Comparison of ENCODE assay signal across 12 cellular contexts in genomic region chr3:108073712-108074431, GRCh38. TPM values are rescaled to one million over a fixed set of nuclear protein-coding genes. Genes with fewer than 3 reads are reported as not detected.
DNase-seq lines count a peak whose midpoint lies in the region; ATAC-seq and TF ChIP-seq lines count a peak whose summit lies in the region.
"Had no signal": no experiment of that assay in that cellular context is flagged by ENCODE, and none has a peak within 500 bp of the region (broad histone marks: within the 10 kb centered on the region; RNA-seq: fewer than 3 reads in every experiment).

No MANE protein-coding gene starts in this region.

- TF ChIP-seq CTCF in AG10803 (conservative IDR thresholded peaks at IDR 0.05; ENCODE audit: low read length) (no peak), foreskin keratinocyte (conservative IDR thresholded peaks at IDR 0.05) (no peak), hepatocyte (IDR thresholded peaks at IDR 0.05; ENCODE audit: poor library complexity) (no peak)

- H2AFZ ChIP-seq in hepatocyte, result no peak overlapping the region

- DNase-seq in AG10803 (ENCODE audit: low read depth), result peak; percentile 14
- no peak for DNase-seq in CD4-positive, alpha-beta memory T cell
- no peak for DNase-seq in T-helper 17 cell
- DNase-seq in foreskin keratinocyte, result peak in 1 of 2 donors; percentile 85
- DNase-seq in hepatocyte (ENCODE audit: low spot score), result no peak
- no peak for DNase-seq in A172 (ENCODE audit: low spot score)
- DNase-seq: amniotic stem cell, C1 segment of cervical spinal cord, mesendoderm, NCI-H69, right cardiac atrium had no signal

- H3K9me3 Mint-ChIP-seq in CD4-positive, alpha-beta memory T cell, result peaks cover 0 to 3% (median 0%) of the 10 kb centered on the region in 8 donors

- CTCF ChIA-PET in CD4-positive, alpha-beta memory T cell (lab: Charles Lee; ENCODE audit: partially characterized antibody), result interaction anchor here (0.9 to 2.7 kb wide), 2 partner anchors 14 to 21 kb away, joined by 3 to 7 read pairs; no protein-coding TSS in a partner anchor

- WGBS in hepatocyte (ENCODE audit: low lambda C conversion rate, missing lambda C conversion rate), result 92% methylated on average over 5 of the region's 5 CpGs

- H3K9me2 ChIP-seq in hepatocyte (replicated peaks; ENCODE audit: insufficient read depth), result no peaks in the 10 kb centered on the region

- H3K27ac Mint-ChIP-seq in CD4-positive, alpha-beta memory T cell, result peak overlapping the region; percentile 28 to 83 (median 67)
- H3K27ac Mint-ChIP-seq in T-helper 17 cell, result peak overlapping the region; percentile 79

- peaks cover 64 to 93% (median 69%) of the 10 kb centered on the region in 4 donors for H3K4me1 Mint-ChIP-seq in CD4-positive, alpha-beta memory T cell
- peaks cover 64% of the 10 kb centered on the region for H3K4me1 Mint-ChIP-seq in T-helper 17 cell

- H4K20me1 ChIP-seq in hepatocyte (ENCODE audit: insufficient read depth, poor library complexity, severe bottlenecking), result no peaks in the 10 kb centered on the region

- intact Hi-C loops in CD4-positive, alpha-beta memory T cell (cut with micrococcal nuclease), result no loop called here

- H3K36me3 ChIP-seq in CD4-positive, alpha-beta memory T cell (ENCODE audit: insufficient read depth, low read length), result peaks cover 16% of the 10 kb centered on the region
- no peaks in the 10 kb centered on the region for H3K36me3 ChIP-seq in hepatocyte (replicated peaks; ENCODE audit: insufficient read depth, low read depth)

- H3K4me2 ChIP-seq in hepatocyte, result no peak overlapping the region

- peaks cover 91% of the 10 kb centered on the region for H3K4me1 ChIP-seq in CD4-positive, alpha-beta memory T cell (ENCODE audit: insufficient read depth, low read length)
- peaks cover 24% of the 10 kb centered on the region for H3K4me1 ChIP-seq in foreskin keratinocyte
- no peaks in the 10 kb centered on the region for H3K4me1 ChIP-seq in hepatocyte (ENCODE audit: insufficient read depth)

- no peak overlapping the region for H3K27ac ChIP-seq in CD4-positive, alpha-beta memory T cell (ENCODE audit: low read depth, low read length)
- peak overlapping the region; percentile 88 for H3K27ac ChIP-seq in foreskin keratinocyte
- H3K27ac ChIP-seq in hepatocyte, result no peak overlapping the region

- H3K79me2 ChIP-seq in hepatocyte, result no peaks in the 10 kb centered on the region

- POLR2A ChIA-PET in CD4-positive, alpha-beta memory T cell (lab: Charles Lee; ENCODE audit: partially characterized antibody), result interaction anchor here (0.7 to 2.4 kb wide), 5 partner anchors 14 to 149 kb away, joined by 3 to 13 read pairs (median 4); partner anchors contain the start of gene IFT57

- H3K9me3 ChIP-seq in CD4-positive, alpha-beta memory T cell (ENCODE audit: control insufficient read depth in 1 of 2, low read length in 2 of 2), result no peaks in the 10 kb centered on the region
- H3K9me3 ChIP-seq in T-helper 17 cell (ENCODE audit: control insufficient read depth, low read length, poor library complexity, severe bottlenecking), result no peaks in the 10 kb centered on the region
- no peaks in the 10 kb centered on the region for H3K9me3 ChIP-seq in hepatocyte (ENCODE audit: low read depth)

- H3K4me3 ChIP-seq in AG10803 (ENCODE audit: low read length), result no peak overlapping the region
- no peak overlapping the region for H3K4me3 ChIP-seq in CD4-positive, alpha-beta memory T cell (ENCODE audit: low read length in 2 of 2)
- no peak overlapping the region for H3K4me3 ChIP-seq in hepatocyte

- H3K27me3 ChIP-seq in CD4-positive, alpha-beta memory T cell (ENCODE audit: insufficient read depth, low read length), result no peaks in the 10 kb centered on the region
- H3K27me3 ChIP-seq in foreskin keratinocyte (no peaks in the 10 kb centered on the region), hepatocyte (no peaks in the 10 kb centered on the region)

- H3K4me3 Mint-ChIP-seq in CD4-positive, alpha-beta memory T cell, result peak overlapping the region in 5 of 8 donors; percentile 19 to 60 (median 29)
- peak overlapping the region; percentile 76 for H3K4me3 Mint-ChIP-seq in T-helper 17 cell

- no peak for ATAC-seq in T-helper 17 cell
- ATAC-seq in foreskin keratinocyte, result peak; percentile 95
- ATAC-seq in GM18519 (IDR thresholded peaks at IDR 0.05; ENCODE audit: low FRiP score, unreplicated experiment), result no peak
- ATAC-seq: right cardiac atrium had no signal

- H3K27me3 Mint-ChIP-seq in CD4-positive, alpha-beta memory T cell, result no peaks in the 10 kb centered on the region
- no peaks in the 10 kb centered on the region for H3K27me3 Mint-ChIP-seq in T-helper 17 cell

- peaks cover 44 to 75% of the 10 kb centered on the region in 2 donors for H3K36me3 Mint-ChIP-seq in CD4-positive, alpha-beta memory T cell
- peaks cover 15% of the 10 kb centered on the region for H3K36me3 Mint-ChIP-seq in T-helper 17 cell (ENCODE audit: low read depth)

RNA-seq across cellular contexts. Expression of gene CD47, which starts 17.0 kb away (rescaled TPM):
- total RNA-seq in CD4-positive, alpha-beta memory T cell, result 100 to 1,000 TPM; 224 to 226 TPM
- polyA plus RNA-seq in CD4-positive, alpha-beta memory T cell, result 100 to 1,000 TPM; 281 to 288 TPM
- total RNA-seq in T-helper 17 cell (100 to 1,000 TPM; 150 to 170 TPM), foreskin keratinocyte (99.6 and 110 TPM in 2 replicates), hepatocyte (68.6 and 101 TPM in 2 replicates)
- polyA plus RNA-seq in foreskin keratinocyte (93.9 and 94.1 TPM in 2 replicates), hepatocyte (81.7 and 94.0 TPM in 2 replicates)
- 124 and 145 TPM in 2 replicates for total RNA-seq in A172 (2014; rRNA removed; shearing (Covaris generic))
